Comparison of ENCODE assay signal across 24 cellular contexts in genomic region chr22:48342732-48343131, GRCh38.
"Had no signal": no experiment of that assay in that cellular context is flagged by ENCODE, and none has a peak within 500 bp of the region (broad histone marks: within the 10 kb centered on the region; RNA-seq: fewer than 3 reads in every experiment).

No MANE protein-coding gene starts in this region.

- H3K4me2 ChIP-seq: SK-N-SH had no signal

- H3K36me3 ChIP-seq: MG63 had no signal

- H3K9ac ChIP-seq: SK-N-SH had no signal

- H3K9me3 ChIP-seq: MG63, SK-N-SH had no signal

- H3K4me3 ChIP-seq: MG63 had no signal

- ATAC-seq: HepG2 had no signal

- DNase-seq: IMR-90, Karpas-422, KG1, MG63, NCI-H1092, NCI-H1105 treated with DMSO at 0.1 percent for 48 hours, NCI-H1417 treated with DMSO at 0.1 percent for 48 hours, NCI-H146, NCI-H1694 treated with DMSO at 0.1 percent for 48 hours, NCI-H1930, NCI-H2081 treated with DMSO at 0.1 percent for 48 hours, NCI-H2171, NCI-H226, NCI-H446, NCI-H510A, NCI-H524 treated with DMSO at 0.1 percent for 48 hours, NCI-H69, NCI-H774, RPMI8226, SHP77, SK-N-SH, SW 1271 had no signal

- FAIRE-seq: HepG2, RCC 7860 had no signal
